Comparison of ENCODE assay signal across 1 cellular context in genomic region chr11:101096036-101096704, GRCh38.
TF ChIP-seq lines count a peak whose summit lies in the region.

No MANE protein-coding gene starts in this region.

TF ChIP-seq in Ishikawa, 13 proteins besides CTCF, POLR2A, EP300 and RAD21 (continued from another document):
- TF ChIP-seq FOXM1 (IDR thresholded peaks at IDR 0.05; ENCODE audit: borderline replicate concordance, low read depth) = no peak
